ENCODE assay signal across 27 cellular contexts in the genomic region with DNA sequence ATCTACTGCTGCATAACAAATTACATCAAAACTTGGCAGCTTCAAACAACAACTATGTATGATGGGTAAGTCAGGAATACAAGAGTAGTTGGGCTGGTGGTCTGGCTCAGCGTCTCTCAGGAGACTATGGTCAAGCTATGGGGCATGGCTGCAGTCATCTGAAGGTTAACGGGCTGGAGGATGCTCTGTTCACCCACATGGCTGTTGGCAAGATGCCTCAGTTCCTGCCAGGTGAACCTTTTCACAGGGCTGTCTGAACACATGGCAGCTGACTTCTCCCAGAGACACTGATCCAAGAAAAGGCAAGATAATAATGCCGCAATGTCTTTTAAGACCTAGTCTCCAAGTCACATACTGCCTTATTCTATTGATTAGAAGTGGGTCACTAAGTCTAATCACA.
"Had no signal": no experiment of that assay in that cellular context is flagged by ENCODE, and none has a peak within 500 bp of the region (broad histone marks: within the 10 kb centered on the region; RNA-seq: fewer than 3 reads in every experiment).

No MANE protein-coding gene starts in this region.

- H3K4me3 ChIP-seq: left ventricle myocardium inferior, lung, neural progenitor cell, ovary, prostate gland, skin epidermis, stomach, testis, tibial artery, upper lobe of right lung had no signal

- H3K4me1 ChIP-seq: prostate gland, testis, tibial artery, upper lobe of right lung had no signal

- H3K9me3 ChIP-seq: left ventricle myocardium inferior, ovary, prostate gland, stomach, testis, tibial artery, upper lobe of right lung had no signal

- FAIRE-seq: urothelium cell line had no signal

- H3K27me3 ChIP-seq: neural progenitor cell, ovary, stomach, testis, tibial artery, upper lobe of right lung had no signal

- H3K27ac ChIP-seq: left ventricle myocardium inferior, neural progenitor cell, ovary, prostate gland, skin epidermis, stomach, testis, tibial artery, upper lobe of right lung had no signal

- DNase-seq: islet precursor cell; left ventricle myocardium inferior; mesendoderm; naive B cell; natural killer cell; nephron progenitor cell; ovary; posterior cingulate gyrus; retina; right cardiac atrium; stimulated activated CD4-positive, alpha-beta T cell treated with anti-CD3 and anti-CD28 coated beads, Interleukin-12 subunit alpha, Interleukin-12 subunit beta, amount 100 ng/mL, for 4 hours; stimulated activated CD4-positive, alpha-beta T cell treated with anti-CD3 and anti-CD28 coated beads, Interleukin-15, amount 100 ng/mL, for 24 hours; stimulated activated CD4-positive, alpha-beta T cell treated with anti-CD3 and anti-CD28 coated beads, Interleukin-2, amount 100 ng/mL, for 24 hours; stimulated activated CD4-positive, alpha-beta T cell treated with anti-CD3 and anti-CD28 coated beads, Interleukin-4, amount 100 ng/mL, for 1 hour; stimulated activated naive B cell treated with anti-CD40 and anti-IgM and Interleukin-4, amounts not matched to agents 10 μg/mL and 1 μg/mL and 100 μg/mL, for 72 hours; stimulated activated naive CD8-positive, alpha-beta T cell treated with anti-CD3 and anti-CD28 coated beads, Interleukin-15, Interleukin-2, amounts not matched to agents 100 U/mL and 50 U/mL, for 24 hours; stomach; testis; tibial artery; trophoblast cell; upper lobe of right lung had no signal

- H2AFZ ChIP-seq: neural progenitor cell had no signal

- H3K9ac ChIP-seq: neural progenitor cell had no signal

- ATAC-seq: natural killer cell; right cardiac atrium; sciatic nerve; stimulated activated naive B cell treated with anti-CD40 and anti-IgM and Interleukin-4, amounts not matched to agents 10 μg/mL and 1 μg/mL and 100 μg/mL, for 72 hours; stimulated activated naive CD8-positive, alpha-beta T cell treated with anti-CD3 and anti-CD28 coated beads, Interleukin-15, Interleukin-2, amounts not matched to agents 100 U/mL and 50 U/mL, for 24 hours; upper lobe of right lung had no signal

- H3K36me3 ChIP-seq: left ventricle myocardium inferior, neural progenitor cell, ovary, prostate gland, stomach, tibial artery, upper lobe of right lung had no signal

- H3K4me2 ChIP-seq: neural progenitor cell had no signal
